In genomic region chr16:11587643-11588247, GRCh38 we compare ENCODE assay signal across 8 cellular contexts. TPM values are rescaled to one million over a fixed set of nuclear protein-coding genes. Genes with fewer than 3 reads are reported as not detected.
DNase-seq lines count a peak whose midpoint lies in the region; ATAC-seq and TF ChIP-seq lines count a peak whose summit lies in the region.

No MANE protein-coding gene starts in this region.

- H3K27ac ChIP-seq in SU-DHL-6 (ENCODE audit: low read depth, low read length), result no peak overlapping the region
- peak overlapping the region in 3 of 4 donors; percentile 91 to 97 (median 95) for H3K27ac ChIP-seq in gastroesophageal sphincter
- H3K27ac ChIP-seq in gastrocnemius medialis, result peak overlapping the region in 3 of 4 donors; percentile 72 to 88 (median 84)

- peak overlapping the region; percentile 58 for H3K4me2 ChIP-seq in SU-DHL-6 (ENCODE audit: low read depth, low read length, poor library complexity, severe bottlenecking)

- no peaks in the 10 kb centered on the region for H3K9me2 ChIP-seq in SU-DHL-6 (replicated peaks; ENCODE audit: insufficient read depth, low read length)

- H3K9me3 ChIP-seq in SU-DHL-6 (ENCODE audit: insufficient read depth, low read length) (no peaks in the 10 kb centered on the region), gastroesophageal sphincter (peaks cover 0 to 6% (median 0%) of the 10 kb centered on the region in 3 donors), gastrocnemius medialis (no peaks in the 10 kb centered on the region)

- in situ Hi-C loops in gastrocnemius medialis (cut with MboI; ENCODE audit: low sequenced_read_pairs in 4 of 4), result no loop called here

- DNase-seq in H7, result no peak
- DNase-seq in gastrocnemius medialis, result no peak
- no peak for DNase-seq in cerebellar nuclear complex (lab: John Stamatoyannopoulos, UW)
- DNase-seq in activated effector memory CD4-positive, alpha-beta T cell treated with anti-CD3 and anti-CD28 coated beads, Interleukin-2, amount 50 U/mL, for 16 hours, result no peak
- DNase-seq in DMS79 (lab: John Stamatoyannopoulos, UW), result no peak

- no peaks in the 10 kb centered on the region for H3K36me3 ChIP-seq in H7 (replicated peaks; ENCODE audit: control insufficient read depth, insufficient read depth, low read length)
- H3K36me3 ChIP-seq in SU-DHL-6 (ENCODE audit: low read length), result no peaks in the 10 kb centered on the region
- no peaks in the 10 kb centered on the region for H3K36me3 ChIP-seq in gastroesophageal sphincter
- H3K36me3 ChIP-seq in gastrocnemius medialis, result no peaks in the 10 kb centered on the region

- H3F3A ChIP-seq in SU-DHL-6 (ENCODE audit: insufficient read depth), result 0 out of 2 replicates have a peak, but pooled peaks cover 13% of the 10 kb centered on the region

- TF ChIP-seq POLR2A in gastroesophageal sphincter (IDR thresholded peaks at IDR 0.05) (no peak), gastrocnemius medialis (IDR thresholded peaks at IDR 0.05) (no peak)

- intact Hi-C loops in gastrocnemius medialis (cut with DNase I; ENCODE audit: low total_unique reads), result loop anchor here (2.0 kb wide), 1 partner anchor 53 kb away; no protein-coding TSS in a partner anchor

- H3K4me1 ChIP-seq in gastroesophageal sphincter (peaks cover 0 to 46% (median 11%) of the 10 kb centered on the region in 3 donors), gastrocnemius medialis (peaks cover 0 to 7% of the 10 kb centered on the region in 2 donors)

- H3K79me2 ChIP-seq in SU-DHL-6 (ENCODE audit: insufficient read depth, low read length), result no peaks in the 10 kb centered on the region

- 84 to 91% methylated on average over 5 to 7 of the region's 14 CpGs for WGBS in gastroesophageal sphincter (ENCODE audit: low coverage in 1 of 2), 2 donors

- H3K4me3 ChIP-seq in H7 (ENCODE audit: insufficient read depth, low read depth, low read length) (peak overlapping the region; percentile 66), SU-DHL-6 (ENCODE audit: insufficient read depth, low read length, poor library complexity, severe bottlenecking) (peak overlapping the region; percentile 49), gastroesophageal sphincter (peak overlapping the region; percentile 70 to 95), gastrocnemius medialis (peak overlapping the region; percentile 60 to 88 (median 70))

- no peak for TF ChIP-seq EP300 in gastroesophageal sphincter (IDR thresholded peaks at IDR 0.05)

- ATAC-seq in gastroesophageal sphincter (no peak), gastrocnemius medialis (no peak), HG02571 (IDR thresholded peaks at IDR 0.05; ENCODE audit: unreplicated experiment) (no peak)

- H3K27me3 ChIP-seq in H7 (ENCODE audit: control insufficient read depth, insufficient read depth, low read length), result peaks cover 4% of the 10 kb centered on the region
- no peaks in the 10 kb centered on the region for H3K27me3 ChIP-seq in SU-DHL-6 (ENCODE audit: low read length)
- H3K27me3 ChIP-seq in gastroesophageal sphincter, result no peaks in the 10 kb centered on the region
- H3K27me3 ChIP-seq in gastrocnemius medialis, result peaks cover 0 to 5% (median 0%) of the 10 kb centered on the region in 3 donors

- TF ChIP-seq CTCF in SU-DHL-6 (IDR thresholded peaks at IDR 0.05; ENCODE audit: insufficient read depth, low read length, poor library complexity, severe bottlenecking) (no peak), gastroesophageal sphincter (IDR thresholded peaks at IDR 0.05) (no peak), gastrocnemius medialis (IDR thresholded peaks at IDR 0.05 in 4 of 5, conservative IDR thresholded peaks at IDR 0.05 in 1 of 5) (no peak)

- H4K20me1 ChIP-seq in SU-DHL-6 (ENCODE audit: low read depth, low read length), result no peaks in the 10 kb centered on the region

- peak overlapping the region; percentile 79 for H2AFZ ChIP-seq in SU-DHL-6 (ENCODE audit: low read depth, low read length, severe bottlenecking)

- H3K9ac ChIP-seq in SU-DHL-6 (ENCODE audit: low read length), result peak overlapping the region; percentile 60

RNA-seq across cellular contexts. Expression of gene LITAF, which starts 1.0 kb away (rescaled TPM):
- 71.8 and 85.6 TPM in 2 replicates for total RNA-seq in H7 (2014; rRNA removed; shearing (Covaris generic))
- total RNA-seq in gastroesophageal sphincter (10 to 100 TPM; 31.6 to 95.0 (median 44.5) TPM), gastrocnemius medialis (10 to 100 TPM; 11.2 to 30.1 (median 19.4) TPM)
